14 cellular contexts compared by ENCODE assay signal in genomic region chr13:43815204-43815603, GRCh38. TPM values are rescaled to one million over a fixed set of nuclear protein-coding genes. Genes with fewer than 3 reads are reported as not detected.
A peak's percentile ranks its signal among the peaks of the same experiment; 100 is the strongest.
DNase-seq lines count a peak whose midpoint lies in the region; ATAC-seq and TF ChIP-seq lines count a peak whose summit lies in the region.
"Had no signal": no experiment of that assay in that cellular context is flagged by ENCODE, and none has a peak within 500 bp of the region (broad histone marks: within the 10 kb centered on the region; RNA-seq: fewer than 3 reads in every experiment).

No MANE protein-coding gene starts in this region.

- H3K9me3 Mint-ChIP-seq in stimulated activated naive CD8-positive, alpha-beta T cell treated with anti-CD3 and anti-CD28 coated beads, Interleukin-15, amount 100 ng/mL, for 72 hours, result no peaks in the 10 kb centered on the region

- no peak overlapping the region for H3K27ac Mint-ChIP-seq in T-helper 17 cell
- peak overlapping the region in 1 of 2 donors; percentile 54 for H3K27ac Mint-ChIP-seq in stimulated activated naive CD8-positive, alpha-beta T cell treated with anti-CD3 and anti-CD28 coated beads, Interleukin-15, amount 100 ng/mL, for 72 hours

- H3K4me1 Mint-ChIP-seq in T-helper 17 cell, result no peaks in the 10 kb centered on the region
- no peaks in the 10 kb centered on the region for H3K4me1 Mint-ChIP-seq in stimulated activated naive CD8-positive, alpha-beta T cell treated with anti-CD3 and anti-CD28 coated beads, Interleukin-15, amount 100 ng/mL, for 72 hours

- TF ChIP-seq CTCF in HFF-Myc (IDR thresholded peaks at IDR 0.05; ENCODE audit: low read depth, low read length, missing control alignments) (no peak), testis (IDR thresholded peaks at IDR 0.05) (no peak)

- H3K27me3 Mint-ChIP-seq in T-helper 17 cell, result peaks cover 40% of the 10 kb centered on the region
- peaks cover 32% of the 10 kb centered on the region for H3K27me3 Mint-ChIP-seq in stimulated activated naive CD8-positive, alpha-beta T cell treated with anti-CD3 and anti-CD28 coated beads, Interleukin-15, amount 100 ng/mL, for 72 hours

- ATAC-seq in left ventricle myocardium superior (peak; percentile 96), T-helper 17 cell (no peak)
- ATAC-seq in stimulated activated naive CD8-positive, alpha-beta T cell treated with anti-CD3 and anti-CD28 coated beads, Interleukin-15, amount 100 ng/mL, for 72 hours, result no peak
- ATAC-seq: activated CD4-positive, CD25-positive, alpha-beta regulatory T cell treated with anti-CD3 and anti-CD28 coated beads, Interleukin-2, amount 50 U/mL, for 24 hours; K562 had no signal

- intact Hi-C loops in left ventricle myocardium superior (cut with micrococcal nuclease), result no loop called here
- intact Hi-C loops in testis (cut with DNase I; ENCODE audit: low total_unique reads), result no loop called here

- H3K4me3 ChIP-seq in HFF-Myc (replicated peaks; ENCODE audit: low read depth, low read length), result no peak overlapping the region
- no peak overlapping the region for H3K4me3 ChIP-seq in testis
- H3K4me3 ChIP-seq: K562 had no signal

- no peak overlapping the region for H3K4me3 Mint-ChIP-seq in T-helper 17 cell
- H3K4me3 Mint-ChIP-seq in stimulated activated naive CD8-positive, alpha-beta T cell treated with anti-CD3 and anti-CD28 coated beads, Interleukin-15, amount 100 ng/mL, for 72 hours, result no peak overlapping the region

- H3K4me1 ChIP-seq in testis, result no peaks in the 10 kb centered on the region

- TF ChIP-seq POLR2A in testis (IDR thresholded peaks at IDR 0.05), result no peak

- no peaks in the 10 kb centered on the region for H3K36me3 ChIP-seq in testis (ENCODE audit: low read depth, missing control alignments)

- peaks cover 3% of the 10 kb centered on the region for H3K36me3 Mint-ChIP-seq in T-helper 17 cell (ENCODE audit: low read depth)

- DNase-seq in HFF-Myc (ENCODE audit: extremely low read depth, low read depth) (peak; percentile 85), amniotic epithelial cell (ENCODE audit: low read depth) (peak; percentile 96), left ventricle myocardium superior (no peak), testis (peak; percentile 24), T-helper 17 cell (no peak), mesenteric fat pad (ENCODE audit: low spot score) (no peak)
- no peak for DNase-seq in stimulated activated naive CD8-positive, alpha-beta T cell treated with anti-CD3 and anti-CD28 coated beads, Interleukin-15, amount 100 ng/mL, for 72 hours
- DNase-seq: activated effector memory CD4-positive, alpha-beta T cell treated with Interleukin-2 at 50 U/mL for 16 hours; DMS79 treated with DMSO at 0.1 percent for 48 hours; effector memory CD4-positive, alpha-beta T cell; NCI-H2227 treated with DMSO at 0.1 percent for 48 hours; SHP77 treated with DMSO at 0.1 percent for 48 hours had no signal

- H3K27me3 ChIP-seq in testis, result no peaks in the 10 kb centered on the region

- H3K27ac ChIP-seq in testis, result no peak overlapping the region

- 44 to 45% methylated on average over 2 of the region's 2 CpGs for WGBS in testis, 2 donors

- H3K9me3 ChIP-seq in testis (no peaks in the 10 kb centered on the region), T-helper 17 cell (ENCODE audit: control insufficient read depth, low read length, poor library complexity, severe bottlenecking) (no peaks in the 10 kb centered on the region)

RNA-seq across cellular contexts. Expression of gene ENOX1, which starts 28.4 kb away (rescaled TPM):
- total RNA-seq in left ventricle myocardium superior (6.8 TPM), testis (10 to 100 TPM; 11.0 to 11.5 TPM), T-helper 17 cell (not detected), mesenteric fat pad (8.2 TPM)
- polyA plus RNA-seq in testis (ENCODE audit: insufficient read depth, low read depth, low replicate concordance), result 14.2 TPM
- total RNA-seq: K562 had no signal
- polyA plus RNA-seq: K562 had no signal

Comparison
In these comparisons a context has a peak if more than half of its experiments do, and no peak if none do; other contexts are left out.
1. DNase-seq: peak in HFF-Myc (single experiment), amniotic epithelial cell (single experiment) and testis (single experiment); none in left ventricle myocardium superior (single experiment), T-helper 17 cell (0 of 3), stimulated activated naive CD8-positive, alpha-beta T cell treated with anti-CD3 and anti-CD28 coated beads, Interleukin-15, amount 100 ng/mL, for 72 hours (0 of 2) and mesenteric fat pad (single experiment).